7 cellular contexts compared by ENCODE assay signal in genomic region chr2:219228745-219229374, GRCh38. TPM values are rescaled to one million over a fixed set of nuclear protein-coding genes. Genes with fewer than 3 reads are reported as not detected.
DNase-seq lines count a peak whose midpoint lies in the region; ATAC-seq and TF ChIP-seq lines count a peak whose summit lies in the region.

No MANE protein-coding gene starts in this region.

- TF ChIP-seq CTCF in RWPE2 (IDR thresholded peaks at IDR 0.05; ENCODE audit: poor library complexity, severe bottlenecking) (no peak), fibroblast of lung (conservative IDR thresholded peaks at IDR 0.05 in 1 of 2, IDR thresholded peaks at IDR 0.05 in 1 of 2; ENCODE audit: low read depth in 1 of 2, low read length in 2 of 2) (no peak), ovary (IDR thresholded peaks at IDR 0.05) (no peak)

- intact Hi-C loops in ovary (cut with DNase I): loop anchor here in 1 of 4 donors (5.0 kb wide), 1 partner anchor 52 kb away; the partner anchor contains the start of genes CNPPD1 and RETREG2

- ATAC-seq in GM18868 (IDR thresholded peaks at IDR 0.05; ENCODE audit: unreplicated experiment) (peak; percentile 37), HG02763 (IDR thresholded peaks at IDR 0.05; ENCODE audit: unreplicated experiment) (peak; percentile 33), RWPE2 (ENCODE audit: low read depth) (peak; percentile 4)

- H3K4me1 ChIP-seq in RWPE2 (ENCODE audit: insufficient read depth, poor library complexity, severe bottlenecking) (peaks cover 7% of the 10 kb centered on the region), fibroblast of lung (ENCODE audit: control insufficient read depth, extremely low read depth, insufficient read depth, low read length) (peaks cover 2% of the 10 kb centered on the region), ovary (ENCODE audit: insufficient read depth) (peaks cover 8% of the 10 kb centered on the region)

- TF ChIP-seq EP300 in ovary (IDR thresholded peaks at IDR 0.05): no peak

- peak overlapping the region; percentile 40 for H2AFZ ChIP-seq in fibroblast of lung (ENCODE audit: low read length)

- H3K27me3 ChIP-seq in RWPE2 (ENCODE audit: insufficient read depth, poor library complexity, severe bottlenecking): no peaks in the 10 kb centered on the region
- no peaks in the 10 kb centered on the region for H3K27me3 ChIP-seq in fibroblast of lung (ENCODE audit: control insufficient read depth, insufficient read depth, low read length)
- H3K27me3 ChIP-seq in ovary: no peaks in the 10 kb centered on the region

- peak overlapping the region; percentile 68 for H3K4me3 ChIP-seq in RWPE2 (ENCODE audit: severe bottlenecking)
- peak overlapping the region; percentile 59 to 89 (median 72) for H3K4me3 ChIP-seq in fibroblast of lung (replicated peaks in 1 of 4; ENCODE audit: control extremely low read depth in 1 of 4, insufficient read depth in 1 of 4, low read depth in 3 of 4, low read length in 4 of 4)
- H3K4me3 ChIP-seq in ovary: peak overlapping the region; percentile 68

- H3K36me3 ChIP-seq in RWPE2 (ENCODE audit: low read depth): peaks cover 72% of the 10 kb centered on the region
- H3K36me3 ChIP-seq in fibroblast of lung (ENCODE audit: control insufficient read depth, insufficient read depth, low read length): peaks cover 15% of the 10 kb centered on the region
- H3K36me3 ChIP-seq in ovary: no peaks in the 10 kb centered on the region

- peaks cover 16% of the 10 kb centered on the region for H3K79me2 ChIP-seq in fibroblast of lung (ENCODE audit: control insufficient read depth, insufficient read depth, low read length)

- H3K9ac ChIP-seq in fibroblast of lung (ENCODE audit: insufficient read depth, low read length): peak overlapping the region; percentile 91

- DNase-seq in RWPE2 (ENCODE audit: low spot score): no peak
- DNase-seq in fibroblast of lung (ENCODE audit: low read depth in 2 of 2): no peak
- DNase-seq in ovary: peak in 1 of 5 donors; percentile 80
- DNase-seq in RPMI8226: no peak
- no peak for DNase-seq in mucosa of gallbladder (ENCODE audit: low spot score)

- H3K9me3 ChIP-seq in RWPE2 (ENCODE audit: severe bottlenecking) (no peaks in the 10 kb centered on the region), fibroblast of lung (ENCODE audit: control insufficient read depth, insufficient read depth, low read depth, low read length) (no peaks in the 10 kb centered on the region), ovary (no peaks in the 10 kb centered on the region)

- no peaks in the 10 kb centered on the region for H4K20me1 ChIP-seq in fibroblast of lung (ENCODE audit: control insufficient read depth, extremely low read depth, insufficient read depth, low read length)

- TF ChIP-seq POLR2A in ovary (IDR thresholded peaks at IDR 0.05): no peak

- H3K27ac ChIP-seq in RWPE2 (ENCODE audit: poor library complexity, severe bottlenecking): peak overlapping the region; percentile 82
- peak overlapping the region; percentile 81 for H3K27ac ChIP-seq in fibroblast of lung (ENCODE audit: insufficient read depth, low read length)
- H3K27ac ChIP-seq in ovary: peak overlapping the region; percentile 34 to 94

- H3K4me2 ChIP-seq in fibroblast of lung (ENCODE audit: extremely low read depth, insufficient read depth, low read length): peak overlapping the region; percentile 97

- 1 to 6% (median 5%) methylated on average over 12 to 33 of the region's 33 CpGs for WGBS in ovary, 3 donors

RNA-seq across cellular contexts. Expression of gene ATG9A, which starts 0.6 kb away (rescaled TPM):
- total RNA-seq in fibroblast of lung: 27.2 and 47.2 TPM in 2 replicates
- 64.5 and 68.2 TPM in 2 replicates for polyA plus RNA-seq in fibroblast of lung
- 44.7 and 51.3 TPM in 2 replicates for polyA plus RNA-seq in fibroblast of lung (2012)
- 253 and 268 TPM in 2 replicates for polyA minus RNA-seq in fibroblast of lung (ENCODE audit: low replicate concordance)
- 10 to 100 TPM; 22.6 to 44.6 (median 32.6) TPM for total RNA-seq in ovary
- 10 to 100 TPM; 29.7 to 46.3 TPM for polyA plus RNA-seq in ovary
- 73.1 TPM for total RNA-seq in mucosa of gallbladder

RNA-seq across cellular contexts. Expression of gene ANKZF1, which starts 0.7 kb away (rescaled TPM):
- total RNA-seq in fibroblast of lung (28.8 and 32.7 TPM in 2 replicates), ovary (10 to 100 TPM; 36.4 to 60.2 (median 44.1) TPM), mucosa of gallbladder (74.4 TPM)
- polyA plus RNA-seq in fibroblast of lung (9.9 and 13.2 TPM in 2 replicates), ovary (10 to 100 TPM; 33.1 to 36.5 TPM)
- 8.2 and 11.4 TPM in 2 replicates for polyA plus RNA-seq in fibroblast of lung (2012)
- 5.1 and 7.7 TPM in 2 replicates for polyA minus RNA-seq in fibroblast of lung (ENCODE audit: low replicate concordance)

RNA-seq across cellular contexts. Expression of gene ABCB6, which starts 10.1 kb away (rescaled TPM):
- 47.0 and 49.5 TPM in 2 replicates for total RNA-seq in fibroblast of lung
- 12.5 and 14.7 TPM in 2 replicates for polyA plus RNA-seq in fibroblast of lung
- polyA plus RNA-seq in fibroblast of lung (2012): 17.6 and 19.2 TPM in 2 replicates
- polyA minus RNA-seq in fibroblast of lung (ENCODE audit: low replicate concordance): 43.7 and 48.5 TPM in 2 replicates
- total RNA-seq in ovary: 10 to 100 TPM; 12.0 to 64.5 (median 37.2) TPM
- 10 to 100 TPM; 26.3 to 33.3 TPM for polyA plus RNA-seq in ovary
- 65.8 TPM for total RNA-seq in mucosa of gallbladder

RNA-seq across cellular contexts. Expression of gene GLB1L, which starts 16.4 kb away (rescaled TPM):
- 28.2 and 47.0 TPM in 2 replicates for total RNA-seq in fibroblast of lung
- polyA plus RNA-seq in fibroblast of lung: 12.8 and 16.9 TPM in 2 replicates
- 7.6 and 9.6 TPM in 2 replicates for polyA plus RNA-seq in fibroblast of lung (2012)
- 12.4 and 16.9 TPM in 2 replicates for polyA minus RNA-seq in fibroblast of lung (ENCODE audit: low replicate concordance)
- 10 to 100 TPM in 6 of 7 donors, 1 to 10 TPM in 1; 5.7 to 20.3 (median 13.9) TPM for total RNA-seq in ovary
- 10 to 100 TPM; 12.8 to 19.6 TPM for polyA plus RNA-seq in ovary
- total RNA-seq in mucosa of gallbladder: 22.2 TPM

RNA-seq across cellular contexts. Expression of gene STK16, which starts 16.4 kb away (rescaled TPM):
- total RNA-seq in fibroblast of lung (26.7 and 30.7 TPM in 2 replicates), ovary (10 to 100 TPM; 12.4 to 24.8 (median 17.9) TPM), mucosa of gallbladder (27.5 TPM)
- polyA plus RNA-seq in fibroblast of lung (35.7 and 42.8 TPM in 2 replicates), ovary (10 to 100 TPM; 19.1 to 29.4 TPM)
- polyA plus RNA-seq in fibroblast of lung (2012): 32.5 and 40.0 TPM in 2 replicates
- 63.1 and 132 TPM in 2 replicates for polyA minus RNA-seq in fibroblast of lung (ENCODE audit: low replicate concordance)
